Comparison of ENCODE assay signal across 25 cellular contexts in genomic region chr6:145427232-145427631, GRCh38.
A peak's percentile ranks its signal among the peaks of the same experiment; 100 is the strongest.
DNase-seq lines count a peak whose midpoint lies in the region; ATAC-seq, FAIRE-seq and TF ChIP-seq lines count a peak whose summit lies in the region.
"Had no signal": no experiment of that assay in that cellular context is flagged by ENCODE, and none has a peak within 500 bp of the region (broad histone marks: within the 10 kb centered on the region; RNA-seq: fewer than 3 reads in every experiment).

No MANE protein-coding gene starts in this region.

- H2AFZ ChIP-seq in mammary epithelial cell (ENCODE audit: low read depth, low read length) = peak overlapping the region; percentile 6

- ATAC-seq in stimulated activated effector memory CD8-positive, alpha-beta T cell treated with anti-CD3 and anti-CD28 coated beads, Interleukin-12 subunit alpha, Interleukin-12 subunit beta, amount 100 ng/mL, for 72 hours = peak; percentile 48
- ATAC-seq: HepG2, K562 had no signal

- H3K4me3 ChIP-seq in mammary epithelial cell (replicated peaks in 1 of 3; ENCODE audit: insufficient read depth in 1 of 3, low read depth in 2 of 3, low read length in 3 of 3) (no peak overlapping the region), breast epithelium (no peak overlapping the region), bronchial epithelial cell (ENCODE audit: low read depth, low read length) (no peak overlapping the region)
- H3K4me3 ChIP-seq: K562, Peyer's patch, SK-N-MC had no signal

- no peak for TF ChIP-seq CTCF in mammary epithelial cell (conservative IDR thresholded peaks at IDR 0.05 in 1 of 2, IDR thresholded peaks at IDR 0.05 in 1 of 2; ENCODE audit: extremely low read depth in 1 of 2, insufficient read depth in 1 of 2, low read depth in 1 of 2, low read length in 2 of 2)
- no peak for TF ChIP-seq CTCF in breast epithelium (IDR thresholded peaks at IDR 0.05)
- TF ChIP-seq CTCF in bronchial epithelial cell (IDR thresholded peaks at IDR 0.05; ENCODE audit: insufficient read depth, low read length, severe bottlenecking) = no peak
- no peak for TF ChIP-seq CTCF in GM13977 (IDR thresholded peaks at IDR 0.05; ENCODE audit: extremely low read depth, insufficient read depth, missing control alignments)

- H3K4me1 ChIP-seq in mammary epithelial cell (ENCODE audit: insufficient read depth, low read length) = no peaks in the 10 kb centered on the region
- H3K4me1 ChIP-seq in breast epithelium = no peaks in the 10 kb centered on the region
- H3K4me1 ChIP-seq: Peyer's patch had no signal

- H3K9me3 ChIP-seq in mammary epithelial cell (replicated peaks; ENCODE audit: insufficient read depth, low read length) = no peaks in the 10 kb centered on the region
- H3K9me3 ChIP-seq in breast epithelium = no peaks in the 10 kb centered on the region
- H3K9me3 ChIP-seq: Peyer's patch had no signal

- H3K27ac ChIP-seq in mammary epithelial cell (ENCODE audit: insufficient read depth, low read depth, low read length) = no peak overlapping the region
- H3K27ac ChIP-seq in breast epithelium = no peak overlapping the region
- H3K27ac ChIP-seq: 22Rv1, Peyer's patch, SK-N-MC had no signal

- no peak overlapping the region for H3K4me3 Mint-ChIP-seq in stimulated activated effector memory CD8-positive, alpha-beta T cell treated with anti-CD3 and anti-CD28 coated beads, Interleukin-12 subunit alpha, Interleukin-12 subunit beta, amount 100 ng/mL, for 72 hours

- 59% methylated on average over 4 of the region's 4 CpGs for WGBS in mammary epithelial cell (ENCODE audit: low coverage, missing lambda C conversion rate)

- intact Hi-C loops in mammary epithelial cell (cut with micrococcal nuclease) = no loop called here
- intact Hi-C loops in breast epithelium (cut with DNase I; ENCODE audit: low total_unique reads) = no loop called here

- no peak overlapping the region for H3K4me2 ChIP-seq in mammary epithelial cell (ENCODE audit: insufficient read depth, low read depth, low read length)

- no peak overlapping the region for H3K27ac Mint-ChIP-seq in stimulated activated effector memory CD8-positive, alpha-beta T cell treated with anti-CD3 and anti-CD28 coated beads, Interleukin-12 subunit alpha, Interleukin-12 subunit beta, amount 100 ng/mL, for 72 hours

- CTCF ChIA-PET in mammary epithelial cell (lab: Charles Lee; ENCODE audit: low non-redundant PET) = no interaction called here

- H3K36me3 ChIP-seq in mammary epithelial cell (ENCODE audit: insufficient read depth, low read length) (no peaks in the 10 kb centered on the region), breast epithelium (no peaks in the 10 kb centered on the region), bronchial epithelial cell (ENCODE audit: control insufficient read depth, insufficient read depth, low read length) (no peaks in the 10 kb centered on the region)
- H3K36me3 ChIP-seq: Peyer's patch had no signal

- dilution Hi-C loops in mammary epithelial cell (cut with HindIII; ENCODE audit: low sequenced_read_pairs) = no loop called here

- no peaks in the 10 kb centered on the region for H3K4me1 Mint-ChIP-seq in stimulated activated effector memory CD8-positive, alpha-beta T cell treated with anti-CD3 and anti-CD28 coated beads, Interleukin-12 subunit alpha, Interleukin-12 subunit beta, amount 100 ng/mL, for 72 hours

- peaks cover 3% of the 10 kb centered on the region for H3K27me3 ChIP-seq in mammary epithelial cell (ENCODE audit: insufficient read depth, low read length)
- H3K27me3 ChIP-seq in breast epithelium = no peaks in the 10 kb centered on the region
- H3K27me3 ChIP-seq in bronchial epithelial cell (ENCODE audit: control insufficient read depth, insufficient read depth, low read length) = no peaks in the 10 kb centered on the region
- H3K27me3 ChIP-seq: Peyer's patch had no signal

- no peak overlapping the region for H3K9ac ChIP-seq in mammary epithelial cell (ENCODE audit: insufficient read depth, low read length)

- peak; percentile 32 for FAIRE-seq in bronchial epithelial cell (lab: Jason Lieb, UNC)
- FAIRE-seq: D721Med, G401.6, HepG2, K562 had no signal

- no peaks in the 10 kb centered on the region for H3K9me3 Mint-ChIP-seq in stimulated activated effector memory CD8-positive, alpha-beta T cell treated with anti-CD3 and anti-CD28 coated beads, Interleukin-12 subunit alpha, Interleukin-12 subunit beta, amount 100 ng/mL, for 72 hours

- no peaks in the 10 kb centered on the region for H3K79me2 ChIP-seq in mammary epithelial cell (ENCODE audit: insufficient read depth, low read length)

- TF ChIP-seq POLR2A in breast epithelium (IDR thresholded peaks at IDR 0.05) = no peak

- no peak for DNase-seq in mammary epithelial cell
- no peak for DNase-seq in breast epithelium (ENCODE audit: low spot score in 2 of 2)
- DNase-seq in bronchial epithelial cell (ENCODE audit: low read depth) = no peak
- DNase-seq in islet precursor cell = peak; percentile 60
- no peak for DNase-seq in stimulated activated effector memory CD8-positive, alpha-beta T cell treated with anti-CD3 and anti-CD28 coated beads, Interleukin-12 subunit alpha, Interleukin-12 subunit beta, amount 100 ng/mL, for 72 hours (ENCODE audit: low spot score in 2 of 2)
- no peak for DNase-seq in HuH-7.5 (ENCODE audit: low spot score)
- DNase-seq in NCI-H510A treated with DMSO at 0.1 percent for 48 hours (lab: John Stamatoyannopoulos, UW) = no peak
- DNase-seq in GM13977 (ENCODE audit: low spot score) = no peak
- DNase-seq: DMS53, H7, Kasumi-1, MV-4-11, NCI-H1105, NCI-H1436 treated with DMSO at 0.1 percent for 48 hours, NCI-H187 treated with DMSO at 0.1 percent for 48 hours, NCI-H2171 treated with DMSO at 0.1 percent for 48 hours, NCI-H524 treated with DMSO at 0.1 percent for 48 hours, Peyer's patch, SHP77 treated with DMSO at 0.1 percent for 48 hours had no signal

- BruUV-seq in mammary epithelial cell (replicated peaks; lab: Mats Ljungman, UMichigan) = no TSS peak

- H3K36me3 Mint-ChIP-seq in stimulated activated effector memory CD8-positive, alpha-beta T cell treated with anti-CD3 and anti-CD28 coated beads, Interleukin-12 subunit alpha, Interleukin-12 subunit beta, amount 100 ng/mL, for 72 hours = no peaks in the 10 kb centered on the region

- in situ Hi-C loops in mammary epithelial cell (cut with MboI; ENCODE audit: low sequenced_read_pairs in 2 of 2) (no loop called here), GM13977 (cut with MboI; ENCODE audit: low pct_unique_long_range_greater_than_20kb, low sequenced_read_pairs, unreplicated experiment) (no loop called here)

- H4K20me1 ChIP-seq in mammary epithelial cell (ENCODE audit: insufficient read depth, low read length) = no peaks in the 10 kb centered on the region
